1 cellular context compared by ENCODE assay signal in the genomic region with DNA sequence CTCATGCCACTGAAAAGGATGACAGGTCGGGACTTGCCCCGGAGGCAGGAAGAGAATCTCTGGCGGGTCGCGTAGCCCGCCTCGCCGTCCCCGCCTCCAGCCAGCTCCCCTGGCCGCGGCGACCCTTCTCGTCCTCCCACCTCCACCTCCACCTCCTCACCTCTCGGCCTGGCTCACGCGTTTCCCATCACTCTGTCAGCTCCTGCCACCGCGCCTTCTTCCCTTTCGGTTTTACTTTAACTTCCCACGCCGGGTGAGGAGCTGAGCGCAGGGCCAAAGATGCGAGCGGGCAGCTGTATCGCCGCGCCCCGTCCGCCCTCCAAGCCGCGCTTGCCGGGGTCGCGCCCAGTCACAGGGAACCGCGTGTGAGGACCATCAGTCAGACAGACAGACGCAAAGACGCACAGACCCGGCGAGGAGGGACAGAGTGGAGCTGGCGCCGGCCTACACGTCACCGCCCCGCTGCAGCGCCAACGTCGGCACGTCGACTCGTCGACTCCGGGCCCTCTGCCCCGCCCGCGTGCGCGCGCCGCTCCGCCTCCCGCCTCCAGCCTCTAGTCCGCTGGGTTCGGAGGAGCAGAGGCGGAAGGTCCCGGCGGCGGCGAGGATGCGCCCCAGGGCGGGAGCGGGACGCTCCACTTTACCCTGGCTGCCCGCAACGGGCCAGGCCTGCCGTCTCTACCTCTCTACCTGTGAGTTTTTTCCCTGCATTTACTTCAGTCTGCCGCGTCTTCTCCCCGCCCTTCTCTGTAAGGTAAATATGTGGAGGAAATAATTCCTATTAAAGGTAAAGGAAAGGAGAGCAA.
TF ChIP-seq lines count a peak whose summit lies in the region.

A gene with protein sequence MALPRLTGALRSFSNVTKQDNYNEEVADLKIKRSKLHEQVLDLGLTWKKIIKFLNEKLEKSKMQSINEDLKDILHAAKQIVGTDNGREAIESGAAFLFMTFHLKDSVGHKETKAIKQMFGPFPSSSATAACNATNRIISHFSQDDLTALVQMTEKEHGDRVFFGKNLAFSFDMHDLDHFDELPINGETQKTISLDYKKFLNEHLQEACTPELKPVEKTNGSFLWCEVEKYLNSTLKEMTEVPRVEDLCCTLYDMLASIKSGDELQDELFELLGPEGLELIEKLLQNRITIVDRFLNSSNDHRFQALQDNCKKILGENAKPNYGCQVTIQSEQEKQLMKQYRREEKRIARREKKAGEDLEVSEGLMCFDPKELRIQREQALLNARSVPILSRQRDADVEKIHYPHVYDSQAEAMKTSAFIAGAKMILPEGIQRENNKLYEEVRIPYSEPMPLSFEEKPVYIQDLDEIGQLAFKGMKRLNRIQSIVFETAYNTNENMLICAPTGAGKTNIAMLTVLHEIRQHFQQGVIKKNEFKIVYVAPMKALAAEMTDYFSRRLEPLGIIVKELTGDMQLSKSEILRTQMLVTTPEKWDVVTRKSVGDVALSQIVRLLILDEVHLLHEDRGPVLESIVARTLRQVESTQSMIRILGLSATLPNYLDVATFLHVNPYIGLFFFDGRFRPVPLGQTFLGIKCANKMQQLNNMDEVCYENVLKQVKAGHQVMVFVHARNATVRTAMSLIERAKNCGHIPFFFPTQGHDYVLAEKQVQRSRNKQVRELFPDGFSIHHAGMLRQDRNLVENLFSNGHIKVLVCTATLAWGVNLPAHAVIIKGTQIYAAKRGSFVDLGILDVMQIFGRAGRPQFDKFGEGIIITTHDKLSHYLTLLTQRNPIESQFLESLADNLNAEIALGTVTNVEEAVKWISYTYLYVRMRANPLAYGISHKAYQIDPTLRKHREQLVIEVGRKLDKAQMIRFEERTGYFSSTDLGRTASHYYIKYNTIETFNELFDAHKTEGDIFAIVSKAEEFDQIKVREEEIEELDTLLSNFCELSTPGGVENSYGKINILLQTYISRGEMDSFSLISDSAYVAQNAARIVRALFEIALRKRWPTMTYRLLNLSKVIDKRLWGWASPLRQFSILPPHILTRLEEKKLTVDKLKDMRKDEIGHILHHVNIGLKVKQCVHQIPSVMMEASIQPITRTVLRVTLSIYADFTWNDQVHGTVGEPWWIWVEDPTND (N-terminal part only) (minus strand): TSS at position 429 of the 806 bp plus-strand sequence. CDS start 13,332 bp downstream, outside the sequence.

TF ChIP-seq in HepG2, 621 proteins besides CTCF, POLR2A, EP300 and RAD21 (continued from another document and continues in another):
- peak; percentile 84; the same call in 1 of the 2 replicates for TF ChIP-seq ZNF776 (CRISPR knock-in tag; IDR thresholded peaks at IDR 0.05)
- TF ChIP-seq, protein P1, sequence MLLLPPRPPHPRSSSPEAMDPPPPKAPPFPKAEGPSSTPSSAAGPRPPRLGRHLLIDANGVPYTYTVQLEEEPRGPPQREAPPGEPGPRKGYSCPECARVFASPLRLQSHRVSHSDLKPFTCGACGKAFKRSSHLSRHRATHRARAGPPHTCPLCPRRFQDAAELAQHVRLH (CRISPR knock-in tag; IDR thresholded peaks at IDR 0.05; ENCODE audit: borderline replicate concordance, low read depth): peak; percentile 92; the same call in 1 of the 2 replicates
- peak; percentile 45 for TF ChIP-seq BORCS8-MEF2B (CRISPR knock-in tag; IDR thresholded peaks at IDR 0.05)
- TF ChIP-seq, protein P2, sequence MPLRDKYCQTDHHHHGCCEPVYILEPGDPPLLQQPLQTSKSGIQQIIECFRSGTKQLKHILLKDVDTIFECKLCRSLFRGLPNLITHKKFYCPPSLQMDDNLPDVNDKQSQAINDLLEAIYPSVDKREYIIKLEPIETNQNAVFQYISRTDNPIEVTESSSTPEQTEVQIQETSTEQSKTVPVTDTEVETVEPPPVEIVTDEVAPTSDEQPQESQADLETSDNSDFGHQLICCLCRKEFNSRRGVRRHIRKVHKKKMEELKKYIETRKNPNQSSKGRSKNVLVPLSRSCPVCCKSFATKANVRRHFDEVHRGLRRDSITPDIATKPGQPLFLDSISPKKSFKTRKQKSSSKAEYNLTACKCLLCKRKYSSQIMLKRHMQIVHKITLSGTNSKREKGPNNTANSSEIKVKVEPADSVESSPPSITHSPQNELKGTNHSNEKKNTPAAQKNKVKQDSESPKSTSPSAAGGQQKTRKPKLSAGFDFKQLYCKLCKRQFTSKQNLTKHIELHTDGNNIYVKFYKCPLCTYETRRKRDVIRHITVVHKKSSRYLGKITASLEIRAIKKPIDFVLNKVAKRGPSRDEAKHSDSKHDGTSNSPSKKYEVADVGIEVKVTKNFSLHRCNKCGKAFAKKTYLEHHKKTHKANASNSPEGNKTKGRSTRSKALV (CRISPR knock-in tag; IDR thresholded peaks at IDR 0.05): 0 out of 2 replicates have a peak, but pooled peaks have one; percentile 27
- TF ChIP-seq PAX8 (CRISPR knock-in tag; IDR thresholded peaks at IDR 0.05; ENCODE audit: borderline replicate concordance): peak; percentile 54; the same call in 1 of the 2 replicates
- TF ChIP-seq FOXJ3 (CRISPR knock-in tag; IDR thresholded peaks at IDR 0.05; ENCODE audit: borderline replicate concordance): no peak
- TF ChIP-seq, protein P3, sequence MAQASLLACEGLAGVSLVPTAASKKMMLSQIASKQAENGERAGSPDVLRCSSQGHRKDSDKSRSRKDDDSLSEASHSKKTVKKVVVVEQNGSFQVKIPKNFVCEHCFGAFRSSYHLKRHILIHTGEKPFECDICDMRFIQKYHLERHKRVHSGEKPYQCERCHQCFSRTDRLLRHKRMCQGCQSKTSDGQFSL (CRISPR knock-in tag; IDR thresholded peaks at IDR 0.05): peak; percentile 14; the same call in 1 of the 2 replicates
- peak in 1 of 2 experiments; percentile 85; a peak in 2 of 4 replicates for TF ChIP-seq KLF16 (CRISPR knock-in tag; IDR thresholded peaks at IDR 0.05)
- peak; percentile 90 for TF ChIP-seq REL (CRISPR knock-in tag; conservative IDR thresholded peaks at IDR 0.05)
- peak; percentile 58 for TF ChIP-seq MAF1 (CRISPR knock-in tag; IDR thresholded peaks at IDR 0.05; ENCODE audit: borderline replicate concordance)
- TF ChIP-seq TCF12 (IDR thresholded peaks at IDR 0.05): no peak
- no peak; the same call in 1 of the 2 replicates for TF ChIP-seq TCF12 (CRISPR knock-in tag; IDR thresholded peaks at IDR 0.05)
- peak; percentile 42; the same call in 1 of the 2 replicates for TF ChIP-seq ZNF460 (CRISPR knock-in tag; IDR thresholded peaks at IDR 0.05; ENCODE audit: borderline replicate concordance)
- TF ChIP-seq IRF2 (CRISPR knock-in tag; IDR thresholded peaks at IDR 0.05): peak; percentile 99
- TF ChIP-seq, protein P4, sequence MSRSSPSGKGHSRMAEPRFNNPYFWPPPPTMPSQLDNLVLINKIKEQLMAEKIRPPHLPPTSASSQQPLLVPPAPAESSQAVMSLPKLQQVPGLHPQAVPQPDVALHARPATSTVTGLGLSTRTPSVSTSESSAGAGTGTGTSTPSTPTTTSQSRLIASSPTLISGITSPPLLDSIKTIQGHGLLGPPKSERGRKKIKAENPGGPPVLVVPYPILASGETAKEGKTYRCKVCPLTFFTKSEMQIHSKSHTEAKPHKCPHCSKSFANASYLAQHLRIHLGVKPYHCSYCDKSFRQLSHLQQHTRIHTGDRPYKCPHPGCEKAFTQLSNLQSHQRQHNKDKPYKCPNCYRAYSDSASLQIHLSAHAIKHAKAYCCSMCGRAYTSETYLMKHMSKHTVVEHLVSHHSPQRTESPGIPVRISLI (CRISPR knock-in tag; IDR thresholded peaks at IDR 0.05; ENCODE audit: borderline replicate concordance): peak; percentile 39; the same call in 1 of the 2 replicates
- TF ChIP-seq HMG20A (CRISPR knock-in tag; IDR thresholded peaks at IDR 0.05; ENCODE audit: borderline replicate concordance): peak; percentile 45; the same call in 1 of the 2 replicates
- TF ChIP-seq CCDC6 (CRISPR knock-in tag; IDR thresholded peaks at IDR 0.05): peak; percentile 90
- TF ChIP-seq KLF15 (CRISPR knock-in tag; IDR thresholded peaks at IDR 0.05; ENCODE audit: borderline replicate concordance): 0 out of 2 replicates have a peak, but pooled peaks have one; percentile 15
- TF ChIP-seq PAWR (CRISPR knock-in tag; IDR thresholded peaks at IDR 0.05; ENCODE audit: borderline replicate concordance): no peak
- TF ChIP-seq NR2F6 (IDR thresholded peaks at IDR 0.05): no peak
- peak; percentile 46 for TF ChIP-seq NR2F6 (CRISPR knock-in tag; IDR thresholded peaks at IDR 0.05)
- TF ChIP-seq ZNF607 (CRISPR knock-in tag; IDR thresholded peaks at IDR 0.05; ENCODE audit: borderline replicate concordance): peak; percentile 97
- peak; percentile 77 for TF ChIP-seq ZNF879 (CRISPR knock-in tag; IDR thresholded peaks at IDR 0.05)
- TF ChIP-seq FOXK1 (CRISPR knock-in tag; IDR thresholded peaks at IDR 0.05; ENCODE audit: borderline replicate concordance, low read depth): peak; percentile 17; the same call in 1 of the 2 replicates
- peak; percentile 54; the same call in 1 of the 2 replicates for TF ChIP-seq ESRRA (CRISPR knock-in tag; IDR thresholded peaks at IDR 0.05; ENCODE audit: low read depth)
- no peak for TF ChIP-seq TCF7 (IDR thresholded peaks at IDR 0.05; ENCODE audit: low read depth)
- TF ChIP-seq GATAD1 (CRISPR knock-in tag; IDR thresholded peaks at IDR 0.05): peak; percentile 87
- TF ChIP-seq, protein P5, sequence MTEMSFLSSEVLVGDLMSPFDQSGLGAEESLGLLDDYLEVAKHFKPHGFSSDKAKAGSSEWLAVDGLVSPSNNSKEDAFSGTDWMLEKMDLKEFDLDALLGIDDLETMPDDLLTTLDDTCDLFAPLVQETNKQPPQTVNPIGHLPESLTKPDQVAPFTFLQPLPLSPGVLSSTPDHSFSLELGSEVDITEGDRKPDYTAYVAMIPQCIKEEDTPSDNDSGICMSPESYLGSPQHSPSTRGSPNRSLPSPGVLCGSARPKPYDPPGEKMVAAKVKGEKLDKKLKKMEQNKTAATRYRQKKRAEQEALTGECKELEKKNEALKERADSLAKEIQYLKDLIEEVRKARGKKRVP (CRISPR knock-in tag; IDR thresholded peaks at IDR 0.05): peak in 1 of 2 experiments; percentile 76; a peak in 2 of 4 replicates
- peak; percentile 90; the same call in 1 of the 2 replicates for TF ChIP-seq ZBTB38 (CRISPR knock-in tag; IDR thresholded peaks at IDR 0.05)
- no peak; the same call in 1 of the 2 replicates for TF ChIP-seq SIX4 (CRISPR knock-in tag; IDR thresholded peaks at IDR 0.05)
- peak; percentile 96 for TF ChIP-seq RBFOX2 (IDR thresholded peaks at IDR 0.05; ENCODE audit: low read depth, low read length)
- TF ChIP-seq KLF9 (CRISPR knock-in tag; IDR thresholded peaks at IDR 0.05; ENCODE audit: low read depth): no peak
- TF ChIP-seq ZNF263 (CRISPR knock-in tag; IDR thresholded peaks at IDR 0.05): peak; percentile 76
- TF ChIP-seq ATF7 (IDR thresholded peaks at IDR 0.05): no peak
- peak; percentile 73 for TF ChIP-seq ATF7 (CRISPR knock-in tag; IDR thresholded peaks at IDR 0.05)
- TF ChIP-seq, protein P6, sequence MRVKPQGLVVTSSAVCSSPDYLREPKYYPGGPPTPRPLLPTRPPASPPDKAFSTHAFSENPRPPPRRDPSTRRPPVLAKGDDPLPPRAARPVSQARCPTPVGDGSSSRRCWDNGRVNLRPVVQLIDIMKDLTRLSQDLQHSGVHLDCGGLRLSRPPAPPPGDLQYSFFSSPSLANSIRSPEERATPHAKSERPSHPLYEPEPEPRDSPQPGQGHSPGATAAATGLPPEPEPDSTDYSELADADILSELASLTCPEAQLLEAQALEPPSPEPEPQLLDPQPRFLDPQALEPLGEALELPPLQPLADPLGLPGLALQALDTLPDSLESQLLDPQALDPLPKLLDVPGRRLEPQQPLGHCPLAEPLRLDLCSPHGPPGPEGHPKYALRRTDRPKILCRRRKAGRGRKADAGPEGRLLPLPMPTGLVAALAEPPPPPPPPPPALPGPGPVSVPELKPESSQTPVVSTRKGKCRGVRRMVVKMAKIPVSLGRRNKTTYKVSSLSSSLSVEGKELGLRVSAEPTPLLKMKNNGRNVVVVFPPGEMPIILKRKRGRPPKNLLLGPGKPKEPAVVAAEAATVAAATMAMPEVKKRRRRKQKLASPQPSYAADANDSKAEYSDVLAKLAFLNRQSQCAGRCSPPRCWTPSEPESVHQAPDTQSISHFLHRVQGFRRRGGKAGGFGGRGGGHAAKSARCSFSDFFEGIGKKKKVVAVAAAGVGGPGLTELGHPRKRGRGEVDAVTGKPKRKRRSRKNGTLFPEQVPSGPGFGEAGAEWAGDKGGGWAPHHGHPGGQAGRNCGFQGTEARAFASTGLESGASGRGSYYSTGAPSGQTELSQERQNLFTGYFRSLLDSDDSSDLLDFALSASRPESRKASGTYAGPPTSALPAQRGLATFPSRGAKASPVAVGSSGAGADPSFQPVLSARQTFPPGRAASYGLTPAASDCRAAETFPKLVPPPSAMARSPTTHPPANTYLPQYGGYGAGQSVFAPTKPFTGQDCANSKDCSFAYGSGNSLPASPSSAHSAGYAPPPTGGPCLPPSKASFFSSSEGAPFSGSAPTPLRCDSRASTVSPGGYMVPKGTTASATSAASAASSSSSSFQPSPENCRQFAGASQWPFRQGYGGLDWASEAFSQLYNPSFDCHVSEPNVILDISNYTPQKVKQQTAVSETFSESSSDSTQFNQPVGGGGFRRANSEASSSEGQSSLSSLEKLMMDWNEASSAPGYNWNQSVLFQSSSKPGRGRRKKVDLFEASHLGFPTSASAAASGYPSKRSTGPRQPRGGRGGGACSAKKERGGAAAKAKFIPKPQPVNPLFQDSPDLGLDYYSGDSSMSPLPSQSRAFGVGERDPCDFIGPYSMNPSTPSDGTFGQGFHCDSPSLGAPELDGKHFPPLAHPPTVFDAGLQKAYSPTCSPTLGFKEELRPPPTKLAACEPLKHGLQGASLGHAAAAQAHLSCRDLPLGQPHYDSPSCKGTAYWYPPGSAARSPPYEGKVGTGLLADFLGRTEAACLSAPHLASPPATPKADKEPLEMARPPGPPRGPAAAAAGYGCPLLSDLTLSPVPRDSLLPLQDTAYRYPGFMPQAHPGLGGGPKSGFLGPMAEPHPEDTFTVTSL (CRISPR knock-in tag; IDR thresholded peaks at IDR 0.05; ENCODE audit: borderline replicate concordance): no peak
- peak; percentile 99 for TF ChIP-seq KAT7 (CRISPR knock-in tag; IDR thresholded peaks at IDR 0.05; ENCODE audit: borderline replicate concordance)
- no peak for TF ChIP-seq FOXM1 (CRISPR knock-in tag; IDR thresholded peaks at IDR 0.05)
- TF ChIP-seq, protein P7, sequence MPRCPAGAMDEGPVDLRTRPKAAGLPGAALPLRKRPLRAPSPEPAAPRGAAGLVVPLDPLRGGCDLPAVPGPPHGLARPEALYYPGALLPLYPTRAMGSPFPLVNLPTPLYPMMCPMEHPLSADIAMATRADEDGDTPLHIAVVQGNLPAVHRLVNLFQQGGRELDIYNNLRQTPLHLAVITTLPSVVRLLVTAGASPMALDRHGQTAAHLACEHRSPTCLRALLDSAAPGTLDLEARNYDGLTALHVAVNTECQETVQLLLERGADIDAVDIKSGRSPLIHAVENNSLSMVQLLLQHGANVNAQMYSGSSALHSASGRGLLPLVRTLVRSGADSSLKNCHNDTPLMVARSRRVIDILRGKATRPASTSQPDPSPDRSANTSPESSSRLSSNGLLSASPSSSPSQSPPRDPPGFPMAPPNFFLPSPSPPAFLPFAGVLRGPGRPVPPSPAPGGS (CRISPR knock-in tag; IDR thresholded peaks at IDR 0.05): peak; percentile 92; the same call in 1 of the 2 replicates
- TF ChIP-seq RFXAP (CRISPR knock-in tag; IDR thresholded peaks at IDR 0.05; ENCODE audit: borderline replicate concordance): peak; percentile 27; the same call in 1 of the 2 replicates
- peak; percentile 83 for TF ChIP-seq ZNF563 (CRISPR knock-in tag; IDR thresholded peaks at IDR 0.05)
- peak; percentile 77 for TF ChIP-seq MAZ (IDR thresholded peaks at IDR 0.05; ENCODE audit: borderline replicate concordance, low read depth, low read length)
- peak; percentile 99 for TF ChIP-seq MAZ (CRISPR knock-in tag; IDR thresholded peaks at IDR 0.05; ENCODE audit: low read depth)
- TF ChIP-seq NFE2 (CRISPR knock-in tag; IDR thresholded peaks at IDR 0.05): no peak
- TF ChIP-seq ERF (CRISPR knock-in tag; IDR thresholded peaks at IDR 0.05): peak; percentile 84
- peak; percentile 39; the same call in 1 of the 2 replicates for TF ChIP-seq ZNF143 (CRISPR knock-in tag; IDR thresholded peaks at IDR 0.05)
- TF ChIP-seq ZNF878 (CRISPR knock-in tag; IDR thresholded peaks at IDR 0.05): peak; percentile 83
- TF ChIP-seq KMT2B (CRISPR knock-in tag; IDR thresholded peaks at IDR 0.05): peak; percentile 97
- peak; percentile 69 for TF ChIP-seq TEAD3 (CRISPR knock-in tag; optimal IDR thresholded peaks at IDR 0.05; ENCODE audit: borderline replicate concordance)
